11 cellular contexts compared by ENCODE assay signal in the genomic region with DNA sequence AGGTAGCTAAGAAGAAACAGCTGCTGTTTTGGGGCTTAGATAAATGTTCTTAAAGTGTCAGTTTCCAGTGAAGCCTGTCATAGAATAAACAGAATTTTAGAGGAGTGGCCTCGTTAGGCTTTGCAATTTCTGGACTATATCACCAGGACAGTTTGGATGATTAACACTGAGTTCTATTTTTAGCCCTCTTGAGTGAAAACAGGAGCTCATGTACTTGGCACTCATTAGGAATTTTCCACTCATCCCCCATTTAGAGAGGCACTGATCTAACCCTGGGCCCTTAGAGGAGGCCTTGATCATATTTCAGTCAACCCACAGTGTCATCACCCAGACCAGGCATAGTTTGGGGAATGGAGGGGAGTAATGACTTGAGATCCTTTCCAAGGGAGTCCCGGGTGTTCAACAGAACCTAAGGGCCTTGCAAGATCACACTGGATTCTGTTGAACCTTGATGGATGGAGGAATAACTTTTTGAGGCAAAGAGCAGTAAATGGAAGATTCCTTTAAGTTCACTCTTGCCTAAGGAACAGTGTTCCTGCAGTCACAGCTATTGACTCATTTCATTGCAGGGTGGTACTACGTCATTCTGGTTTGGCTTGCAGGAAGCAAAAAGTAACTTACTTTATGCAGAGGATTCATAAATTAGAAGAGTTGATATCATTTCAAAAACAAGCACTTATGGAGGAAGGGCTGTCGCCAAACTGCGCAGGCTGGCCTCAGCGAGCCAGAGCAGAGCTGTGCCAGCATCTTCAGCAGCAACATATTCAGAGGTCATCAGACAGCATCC.
DNase-seq lines count a peak whose midpoint lies in the region; TF ChIP-seq lines count a peak whose summit lies in the region.
"Had no signal": no experiment of that assay in that cellular context is flagged by ENCODE, and none has a peak within 500 bp of the region (broad histone marks: within the 10 kb centered on the region; RNA-seq: fewer than 3 reads in every experiment).

No MANE protein-coding gene starts in this region.

- POLR2A ChIA-PET in OCI-LY7 (lab: Charles Lee) = interaction anchor here (0.5 to 4.2 kb wide), 13 partner anchors 8 to 1782 kb away, joined by 3 to 33 read pairs (median 8); no protein-coding TSS in a partner anchor

- no peak overlapping the region for H3K4me3 Mint-ChIP-seq in activated naive CD4-positive, alpha-beta T cell treated with anti-CD3 and anti-CD28 coated beads for 36 hours
- H3K4me3 Mint-ChIP-seq: activated T-cell treated with anti-CD3 and anti-CD28 coated beads, Interleukin-2, amount 50 U/mL, for 4 hours had no signal

- no peaks in the 10 kb centered on the region for H3F3A ChIP-seq in MM.1S (ENCODE audit: insufficient read depth, low read length)

- H3K27ac ChIP-seq in OCI-LY7 (ENCODE audit: low read depth, low read length, poor library complexity, severe bottlenecking) (peak overlapping the region; percentile 95), MM.1S (ENCODE audit: low read length) (no peak overlapping the region)
- H3K27ac ChIP-seq: KMS-11 had no signal

- DNase-seq in EL (peak; percentile 84), OCI-LY7 (ENCODE audit: low spot score) (no peak), fibroblast of the aortic adventitia (ENCODE audit: low read depth) (peak; percentile 94), pons (ENCODE audit: low spot score) (peak; percentile 35), MM.1S (no peak), NCI-H82 (lab: John Stamatoyannopoulos, UW) (no peak)
- no peak for DNase-seq in stimulated activated CD8-positive, alpha-beta memory T cell treated with anti-CD3 and anti-CD28 coated beads, Interleukin-4, amount 100 ng/mL, for 48 hours
- no peak for DNase-seq in activated naive CD4-positive, alpha-beta T cell treated with anti-CD3 and anti-CD28 coated beads for 36 hours
- DNase-seq: activated T-cell treated with anti-CD3 and anti-CD28 coated beads, Interleukin-2, amount 50 U/mL, for 4 hours; SW 1271 had no signal

- H3K36me3 ChIP-seq in OCI-LY7 (ENCODE audit: insufficient read depth, low read length) (no peaks in the 10 kb centered on the region), MM.1S (replicated peaks; ENCODE audit: insufficient read depth, low read length) (no peaks in the 10 kb centered on the region)

- H2AFZ ChIP-seq in OCI-LY7 (ENCODE audit: low read length) (peak overlapping the region; percentile 71; the same call in 1 of the 2 replicates), MM.1S (ENCODE audit: low read length) (no peak overlapping the region)

- TF ChIP-seq CTCF in OCI-LY7 (conservative IDR thresholded peaks at IDR 0.05; ENCODE audit: low read length) (no peak), fibroblast of the aortic adventitia (IDR thresholded peaks at IDR 0.05; ENCODE audit: insufficient read depth, low read length) (no peak), MM.1S (IDR thresholded peaks at IDR 0.05; ENCODE audit: low read length) (no peak)

- no TSS peak for BruUV-seq in OCI-LY7 (replicated peaks; lab: Mats Ljungman, UMichigan)

- H3K4me1 Mint-ChIP-seq in activated naive CD4-positive, alpha-beta T cell treated with anti-CD3 and anti-CD28 coated beads for 36 hours (ENCODE audit: low read depth) = no peaks in the 10 kb centered on the region

- no peak overlapping the region for H3K9ac ChIP-seq in MM.1S (ENCODE audit: low read length)
- H3K9ac ChIP-seq: KMS-11 had no signal

- H3K27ac Mint-ChIP-seq in activated naive CD4-positive, alpha-beta T cell treated with anti-CD3 and anti-CD28 coated beads for 36 hours = no peak overlapping the region

- no peaks in the 10 kb centered on the region for H3K27me3 ChIP-seq in MM.1S (replicated peaks; ENCODE audit: insufficient read depth, low read length)

- H3K4me1 ChIP-seq in OCI-LY7 (ENCODE audit: insufficient read depth, low read length, poor library complexity, severe bottlenecking) = peaks cover 55% of the 10 kb centered on the region
- peaks cover 3% of the 10 kb centered on the region; the same call in 1 of the 2 replicates for H3K4me1 ChIP-seq in MM.1S (ENCODE audit: low read length)

- H3K27me3 Mint-ChIP-seq in activated naive CD4-positive, alpha-beta T cell treated with anti-CD3 and anti-CD28 coated beads for 36 hours (ENCODE audit: low read depth) = peaks cover 16% of the 10 kb centered on the region

- no peaks in the 10 kb centered on the region for H3K36me3 Mint-ChIP-seq in activated naive CD4-positive, alpha-beta T cell treated with anti-CD3 and anti-CD28 coated beads for 36 hours (ENCODE audit: low read depth)

- no peaks in the 10 kb centered on the region for H3K9me3 Mint-ChIP-seq in activated naive CD4-positive, alpha-beta T cell treated with anti-CD3 and anti-CD28 coated beads for 36 hours
- H3K9me3 Mint-ChIP-seq: activated T-cell treated with anti-CD3 and anti-CD28 coated beads, Interleukin-2, amount 50 U/mL, for 4 hours had no signal

- CTCF ChIA-PET in OCI-LY7 (lab: Charles Lee; ENCODE audit: unreplicated experiment) = interaction anchor here (1.1 to 1.3 kb wide), 3 partner anchors 10 to 67 kb away, joined by 3 to 4 read pairs (median 4); no protein-coding TSS in a partner anchor
- CTCF ChIA-PET in activated naive CD4-positive, alpha-beta T cell treated with anti-CD3 and anti-CD28 coated beads for 36 hours (lab: Charles Lee) = no interaction called here

- H3K79me2 ChIP-seq in OCI-LY7 (ENCODE audit: insufficient read depth, low read depth, low read length) = no peaks in the 10 kb centered on the region
- no peaks in the 10 kb centered on the region for H3K79me2 ChIP-seq in MM.1S (ENCODE audit: low read length)

- peak overlapping the region; percentile 25 for H3K4me3 ChIP-seq in OCI-LY7 (ENCODE audit: low read depth, low read length, poor library complexity, severe bottlenecking)
- no peak overlapping the region for H3K4me3 ChIP-seq in fibroblast of the aortic adventitia (ENCODE audit: low read depth, low read length)
- H3K4me3 ChIP-seq in MM.1S (ENCODE audit: low read length) = no peak overlapping the region

- intact Hi-C loops in OCI-LY7 (cut with micrococcal nuclease; ENCODE audit: unreplicated experiment) = loop anchor here (10.0 kb wide), 1 partner anchor 1179 kb away; a partner anchor contains a TSS
- intact Hi-C loops in activated naive CD4-positive, alpha-beta T cell treated with anti-CD3 and anti-CD28 coated beads for 36 hours (cut with micrococcal nuclease) = no loop called here

- H3K9me2 ChIP-seq in OCI-LY7 (ENCODE audit: insufficient read depth, low read length) (no peaks in the 10 kb centered on the region), MM.1S (replicated peaks; ENCODE audit: insufficient read depth, low read length) (no peaks in the 10 kb centered on the region)

- H3K9me3 ChIP-seq in OCI-LY7 (ENCODE audit: low read length) (no peaks in the 10 kb centered on the region), MM.1S (replicated peaks; ENCODE audit: insufficient read depth, low read length) (no peaks in the 10 kb centered on the region)

- H4K20me1 ChIP-seq in OCI-LY7 (ENCODE audit: insufficient read depth, low read length) (no peaks in the 10 kb centered on the region), MM.1S (ENCODE audit: insufficient read depth, low read length) (no peaks in the 10 kb centered on the region)

- H3K4me2 ChIP-seq in OCI-LY7 (ENCODE audit: low read length) (peak overlapping the region; percentile 69), MM.1S (ENCODE audit: low read depth, low read length) (no peak overlapping the region)
- H3K4me2 ChIP-seq: KMS-11 had no signal

Comparison
In these comparisons a context has a peak if more than half of its experiments do, and no peak if none do; other contexts are left out.
1. DNase-seq: peak in EL (single experiment), fibroblast of the aortic adventitia (single experiment) and pons (single experiment); none in OCI-LY7 (single experiment), stimulated activated CD8-positive, alpha-beta memory T cell treated with anti-CD3 and anti-CD28 coated beads, Interleukin-4, amount 100 ng/mL, for 48 hours (single experiment), MM.1S (single experiment), activated naive CD4-positive, alpha-beta T cell treated with anti-CD3 and anti-CD28 coated beads for 36 hours (single experiment) and NCI-H82 (single experiment).